In genomic region chr20:2172305-2173175, GRCh38 we compare ENCODE assay signal across 8 cellular contexts.
DNase-seq lines count a peak whose midpoint lies in the region; ATAC-seq and TF ChIP-seq lines count a peak whose summit lies in the region.

No MANE protein-coding gene starts in this region.

- DNase-seq in NCI-H510A treated with DMSO at 0.1 percent for 48 hours (lab: John Stamatoyannopoulos, UW): peak; percentile 68
- no peak for DNase-seq in NCI-H510A (lab: John Stamatoyannopoulos, UW)
- peak; percentile 48 for DNase-seq in NCI-H1694 treated with DMSO at 0.1 percent for 48 hours (lab: John Stamatoyannopoulos, UW)
- peak; percentile 62 for DNase-seq in MCF 10A (ENCODE audit: unreplicated experiment)
- DNase-seq in iris pigment epithelial cell (ENCODE audit: low read depth): peak; percentile 46
- peak; percentile 53 to 59 for DNase-seq in stimulated activated CD4-positive, alpha-beta T cell treated with anti-CD3 and anti-CD28 coated beads, Interleukin-15, amount 100 ng/mL, for 48 hours (ENCODE audit: low read depth in 2 of 2)

- no peaks in the 10 kb centered on the region for H3K36me3 Mint-ChIP-seq in MCF 10A (ENCODE audit: insufficient read depth, unreplicated experiment)

- intact Hi-C loops in MCF 10A (cut with micrococcal nuclease): loop anchor here (1.0 to 10.0 kb wide), 5 partner anchors 71 to 408 kb away; partner anchors contain the start of genes SIRPA and STK35

- H3K27ac Mint-ChIP-seq in MCF 10A (ENCODE audit: low read depth, unreplicated experiment): no peak overlapping the region

- TF ChIP-seq CTCF in VCaP (conservative IDR thresholded peaks at IDR 0.05): peak; percentile 95
- peak; percentile 95 for TF ChIP-seq CTCF in MCF 10A (IDR thresholded peaks at IDR 0.05; ENCODE audit: unreplicated experiment)

- CTCF ChIA-PET in MCF 10A (lab: Yijun Ruan, JAX): interaction anchor here (0.5 to 7.0 kb wide), 65 partner anchors 9 to 955 kb away, joined by 3 to 95 read pairs (median 5); partner anchors contain the start of gene STK35

- no peaks in the 10 kb centered on the region for H3K9me3 Mint-ChIP-seq in MCF 10A (ENCODE audit: unreplicated experiment)

- no peak for ATAC-seq in HG03108 (IDR thresholded peaks at IDR 0.05; ENCODE audit: unreplicated experiment)

- H3K27me3 Mint-ChIP-seq in MCF 10A (ENCODE audit: insufficient read depth, unreplicated experiment): peaks cover 62% of the 10 kb centered on the region

- no peak overlapping the region for H3K27ac ChIP-seq in VCaP

- H3K4me1 Mint-ChIP-seq in MCF 10A (ENCODE audit: insufficient read depth, unreplicated experiment): peaks cover 6% of the 10 kb centered on the region

- no TSS peak for BruUV-seq in MCF 10A (replicated peaks; lab: Mats Ljungman, UMichigan)

- POLR2A ChIA-PET in MCF 10A (lab: Yijun Ruan, JAX): interaction anchor here (0.7 to 5.1 kb wide), 10 partner anchors 16 to 408 kb away, joined by 3 to 42 read pairs (median 4); partner anchors contain the start of gene STK35

- H3K4me3 Mint-ChIP-seq in MCF 10A (ENCODE audit: unreplicated experiment): no peak overlapping the region
